In genomic region chr11:88337342-88338222, GRCh38 we compare ENCODE assay signal across 1 cellular context.
TF ChIP-seq lines count a peak whose summit lies in the region.

CTSC (minus strand) TSS chr11:88337736; CDS start chr11:88337672, 64 bp downstream.

TF ChIP-seq in K562, 482 proteins besides CTCF, POLR2A, EP300 and RAD21 (continued from another document):
- TF ChIP-seq ELK1 (CRISPR knock-in tag; IDR thresholded peaks at IDR 0.05) (no peak), MGA (IDR thresholded peaks at IDR 0.05) (peak; percentile 81), GTF3C2 (IDR thresholded peaks at IDR 0.05; ENCODE audit: borderline replicate concordance, extremely low read depth, insufficient read length) (no peak), TFAM (CRISPR knock-in tag; conservative IDR thresholded peaks at IDR 0.05) (no peak), SMAD2 (IDR thresholded peaks at IDR 0.05; ENCODE audit: low read depth, low read length) (no peak), TRIM24 (IDR thresholded peaks at IDR 0.05) (no peak; a peak in 1 of 4 replicates), ID3 (CRISPR knock-in tag; IDR thresholded peaks at IDR 0.05) (no peak), ID3 (tag; IDR thresholded peaks at IDR 0.05) (peak; percentile 42; the same call in 1 of the 2 replicates), ZEB2 (IDR thresholded peaks at IDR 0.05) (peak; percentile 85), RBM39 (optimal IDR thresholded peaks at IDR 0.05; ENCODE audit: low read depth, low read length) (peak; percentile 44), NFE2 (IDR thresholded peaks at IDR 0.05; ENCODE audit: low read depth) (no peak), WHSC1 (IDR thresholded peaks at IDR 0.05; ENCODE audit: low read length) (no peak), ELK3 (CRISPR knock-in tag; IDR thresholded peaks at IDR 0.05) (no peak), SMARCA5 (IDR thresholded peaks at IDR 0.05) (no peak), ARID3A (IDR thresholded peaks at IDR 0.05; ENCODE audit: borderline replicate concordance, low read depth, low read length) (no peak), FOXP4 (CRISPR knock-in tag; IDR thresholded peaks at IDR 0.05; ENCODE audit: borderline replicate concordance) (peak; percentile 77; the same call in 1 of the 2 replicates), BRCA1 (IDR thresholded peaks at IDR 0.05) (no peak), BRCA1 (CRISPR knock-in tag; IDR thresholded peaks at IDR 0.05) (no peak)
